Comparison of ENCODE assay signal across 26 cellular contexts in the genomic region with DNA sequence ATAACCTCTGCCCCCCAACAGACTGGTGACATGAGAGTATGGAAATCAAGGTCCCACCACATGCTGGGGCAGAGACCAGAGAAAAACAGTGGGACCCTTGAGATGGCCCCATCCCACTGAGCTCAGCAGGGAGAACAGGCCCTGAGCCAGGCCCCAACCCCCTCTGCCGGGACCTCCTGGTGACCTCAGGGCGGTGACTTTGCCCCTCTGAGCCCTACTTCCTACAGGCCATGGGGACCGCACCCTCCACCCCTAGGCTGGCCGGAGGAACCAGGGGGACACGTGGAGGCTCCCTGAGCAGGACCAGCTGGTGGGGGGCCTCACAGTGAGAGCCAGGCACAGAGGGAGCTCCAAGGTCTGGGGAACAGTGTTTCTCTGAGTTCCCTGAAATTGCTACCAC. TPM values are rescaled to one million over a fixed set of nuclear protein-coding genes. Genes with fewer than 3 reads are reported as not detected.
"Had no signal": no experiment of that assay in that cellular context is flagged by ENCODE, and none has a peak within 500 bp of the region (broad histone marks: within the 10 kb centered on the region; RNA-seq: fewer than 3 reads in every experiment).

No MANE protein-coding gene starts in this region.

- H3K36me3 Mint-ChIP-seq: natural killer cell treated with Interleukin-12 subunit alpha and Interleukin-12 subunit beta and Interleukin-15 and Interleukin-18, amount 100 ng/mL, for 72 hours had no signal

- H3K4me3 Mint-ChIP-seq: natural killer cell treated with Interleukin-12 subunit alpha and Interleukin-12 subunit beta and Interleukin-15 and Interleukin-18, amount 100 ng/mL, for 72 hours; stimulated activated naive CD8-positive, alpha-beta T cell treated with anti-CD3 and anti-CD28 coated beads, Interleukin-15, Interleukin-2, amounts not matched to agents 100 ng/mL and 50 ng/mL, for 24 hours had no signal

- H3K9me3 Mint-ChIP-seq: natural killer cell treated with Interleukin-12 subunit alpha and Interleukin-12 subunit beta and Interleukin-15 and Interleukin-18, amount 100 ng/mL, for 72 hours; stimulated activated naive CD8-positive, alpha-beta T cell treated with anti-CD3 and anti-CD28 coated beads, Interleukin-15, Interleukin-2, amounts not matched to agents 100 ng/mL and 50 ng/mL, for 24 hours had no signal

- H3K36me3 ChIP-seq: colonic mucosa, esophagus squamous epithelium, gastroesophageal sphincter, neutrophil, sigmoid colon, transverse colon had no signal

- H3K27me3 ChIP-seq: colonic mucosa, neutrophil, testis had no signal

- ATAC-seq: gastroesophageal sphincter; left colon; left ventricle myocardium superior; natural killer cell treated with Interleukin-12 subunit alpha and Interleukin-12 subunit beta and Interleukin-15 and Interleukin-18, amount 100 ng/mL, for 72 hours had no signal

- H3K9me3 ChIP-seq: colonic mucosa, esophagus squamous epithelium, gastroesophageal sphincter, neutrophil, sigmoid colon, testis, transverse colon had no signal

- H3K27ac ChIP-seq: colonic mucosa, esophagus squamous epithelium, gastroesophageal sphincter, neutrophil, sigmoid colon, skin epidermis, testis, transverse colon had no signal

- H3K27ac Mint-ChIP-seq: natural killer cell treated with Interleukin-12 subunit alpha and Interleukin-12 subunit beta and Interleukin-15 and Interleukin-18, amount 100 ng/mL, for 72 hours; stimulated activated naive CD8-positive, alpha-beta T cell treated with anti-CD3 and anti-CD28 coated beads, Interleukin-15, Interleukin-2, amounts not matched to agents 100 ng/mL and 50 ng/mL, for 24 hours had no signal

- H3K4me1 ChIP-seq: colonic mucosa, gastroesophageal sphincter, sigmoid colon, testis, transverse colon had no signal

- DNase-seq: colonic mucosa; dermis blood vessel endothelial cell; esophagus squamous epithelium; foreskin fibroblast; glutamatergic neuron; left colon; left ventricle myocardium superior; mesenchymal stem cell; midbrain; stimulated activated CD4-positive, alpha-beta T cell treated with anti-CD3 and anti-CD28 coated beads, Interleukin-12 subunit alpha, Interleukin-12 subunit beta, amount 100 ng/mL, for 4 hours; testis; transverse colon had no signal

- H3K4me3 ChIP-seq: colonic mucosa, esophagus squamous epithelium, gastroesophageal sphincter, lung, sigmoid colon, skin epidermis, testis, transverse colon had no signal

RNA-seq across cellular contexts. Expression of gene PRSS33, which starts 48.7 kb away (rescaled TPM):
- total RNA-seq: cerebellum; colonic mucosa; dermis blood vessel endothelial cell; epithelial cell of proximal tubule; esophagus squamous epithelium; gastroesophageal sphincter; kidney epithelial cell; left colon; left ventricle myocardium superior; natural killer cell treated with Interleukin-12 subunit alpha and Interleukin-12 subunit beta and Interleukin-15 and Interleukin-18, amount 100 ng/mL, for 72 hours; osteoblast; pulmonary artery endothelial cell; sigmoid colon; subcutaneous adipose tissue; transverse colon; ureter had no signal
- polyA plus RNA-seq: sigmoid colon had no signal
